In genomic region chr17:61410555-61411089, GRCh38 we compare ENCODE assay signal across 8 cellular contexts.
A peak's percentile ranks its signal among the peaks of the same experiment; 100 is the strongest.
DNase-seq lines count a peak whose midpoint lies in the region; ATAC-seq lines count a peak whose summit lies in the region.

No MANE protein-coding gene starts in this region.

- peaks cover 12 to 19% of the 10 kb centered on the region in 2 donors for H3K4me1 Mint-ChIP-seq in effector memory CD8-positive, alpha-beta T cell (ENCODE audit: low read depth in 2 of 2)

- no peak overlapping the region for H3K27ac Mint-ChIP-seq in effector memory CD8-positive, alpha-beta T cell

- H3K27me3 Mint-ChIP-seq in effector memory CD8-positive, alpha-beta T cell = peaks cover 42 to 50% of the 10 kb centered on the region in 2 donors

- DNase-seq in C1 segment of cervical spinal cord (lab: John Stamatoyannopoulos, UW) (peak in 11 of 14 donors; percentile 11 to 76 (median 46)), KG1 (lab: John Stamatoyannopoulos, UW) (peak; percentile 38), midbrain (lab: John Stamatoyannopoulos, UW) (peak; percentile 77), NCI-H2081 (lab: John Stamatoyannopoulos, UW) (no peak)
- DNase-seq in activated CD8-positive, alpha-beta memory T cell treated with anti-CD3 and anti-CD28 coated beads for 1 hour (ENCODE audit: extremely low read depth in 1 of 2, low read depth in 1 of 2) = peak; percentile 49 to 70
- peak; percentile 77 to 80 (median 79) for DNase-seq in effector memory CD8-positive, alpha-beta T cell
- DNase-seq in stimulated activated CD8-positive, alpha-beta memory T cell treated with anti-CD3 and anti-CD28 coated beads, Interleukin-4, amount 100 ng/mL, for 1 hour (ENCODE audit: low read depth in 2 of 2, low spot score in 1 of 2) = peak; percentile 44 to 55

- ATAC-seq in effector memory CD8-positive, alpha-beta T cell (replicated peaks) = peak; percentile 67
- no peak for ATAC-seq in GM18858 (IDR thresholded peaks at IDR 0.05; ENCODE audit: unreplicated experiment)

- H3K4me3 Mint-ChIP-seq in effector memory CD8-positive, alpha-beta T cell = peak overlapping the region; percentile 77 to 81

- H3K9me3 Mint-ChIP-seq in effector memory CD8-positive, alpha-beta T cell = no peaks in the 10 kb centered on the region

- peaks cover 9% of the 10 kb centered on the region for H3K36me3 Mint-ChIP-seq in effector memory CD8-positive, alpha-beta T cell (ENCODE audit: insufficient read depth)

Comparison
In these comparisons a context has a peak if more than half of its experiments do, and no peak if none do; other contexts are left out.
1. DNase-seq: peak in C1 segment of cervical spinal cord (11 of 14), KG1 (single experiment), activated CD8-positive, alpha-beta memory T cell treated with anti-CD3 and anti-CD28 coated beads for 1 hour (2 of 2), effector memory CD8-positive, alpha-beta T cell (3 of 3), midbrain (single experiment) and stimulated activated CD8-positive, alpha-beta memory T cell treated with anti-CD3 and anti-CD28 coated beads, Interleukin-4, amount 100 ng/mL, for 1 hour (2 of 2); none in NCI-H2081 (0 of 2).